In genomic region chr7:104267701-104268368, GRCh38 we compare ENCODE assay signal across 10 cellular contexts.
DNase-seq lines count a peak whose midpoint lies in the region; ATAC-seq, FAIRE-seq and TF ChIP-seq lines count a peak whose summit lies in the region.
"Had no signal": no experiment of that assay in that cellular context is flagged by ENCODE, and none has a peak within 500 bp of the region (broad histone marks: within the 10 kb centered on the region; RNA-seq: fewer than 3 reads in every experiment).

No MANE protein-coding gene starts in this region.

- no peaks in the 10 kb centered on the region for H3K36me3 ChIP-seq in BE2C

- peaks cover 13% of the 10 kb centered on the region; the same call in 1 of the 2 replicates for H3K27me3 ChIP-seq in BE2C

- H3K4me1 ChIP-seq in BE2C = no peaks in the 10 kb centered on the region

- H3K9me3 ChIP-seq in BE2C = no peaks in the 10 kb centered on the region

- TF ChIP-seq CTCF in BE2C (IDR thresholded peaks at IDR 0.05; ENCODE audit: low read depth, low read length) = peak; percentile 68

- H3K4me3 ChIP-seq in BE2C (ENCODE audit: low read depth, low read length) = no peak overlapping the region

- no peak for ATAC-seq in GM19463 (IDR thresholded peaks at IDR 0.05; ENCODE audit: unreplicated experiment)
- ATAC-seq: stimulated activated memory B cell treated with anti-CD40 and anti-IgM and Interleukin-4, amounts not matched to agents 10 μg/mL and 1 μg/mL and 100 μg/mL, for 72 hours had no signal

- DNase-seq in BE2C (no peak), HuH-7 (ENCODE audit: low spot score) (peak; percentile 12), left kidney (ENCODE audit: low read depth, low spot score) (peak; percentile 22), NCI-H510A treated with DMSO at 0.1 percent for 48 hours (lab: John Stamatoyannopoulos, UW) (no peak), ecto neural progenitor cell (ENCODE audit: low spot score) (no peak)
- DNase-seq in activated CD4-positive, alpha-beta T cell treated with anti-CD3 and anti-CD28 coated beads, Interleukin-2, amount 50 U/mL, for 4 hours = no peak
- DNase-seq: islet precursor cell had no signal

- FAIRE-seq in TTC549 (lab: Jason Lieb, UNC) = peak; percentile 40

Comparison
In these comparisons a context has a peak if more than half of its experiments do, and no peak if none do; other contexts are left out.
1. DNase-seq: peak in HuH-7 (single experiment) and left kidney (single experiment); none in BE2C (single experiment), NCI-H510A treated with DMSO at 0.1 percent for 48 hours (single experiment), ecto neural progenitor cell (single experiment) and activated CD4-positive, alpha-beta T cell treated with anti-CD3 and anti-CD28 coated beads, Interleukin-2, amount 50 U/mL, for 4 hours (0 of 2).